Comparison of ENCODE assay signal across 8 cellular contexts in the genomic region with DNA sequence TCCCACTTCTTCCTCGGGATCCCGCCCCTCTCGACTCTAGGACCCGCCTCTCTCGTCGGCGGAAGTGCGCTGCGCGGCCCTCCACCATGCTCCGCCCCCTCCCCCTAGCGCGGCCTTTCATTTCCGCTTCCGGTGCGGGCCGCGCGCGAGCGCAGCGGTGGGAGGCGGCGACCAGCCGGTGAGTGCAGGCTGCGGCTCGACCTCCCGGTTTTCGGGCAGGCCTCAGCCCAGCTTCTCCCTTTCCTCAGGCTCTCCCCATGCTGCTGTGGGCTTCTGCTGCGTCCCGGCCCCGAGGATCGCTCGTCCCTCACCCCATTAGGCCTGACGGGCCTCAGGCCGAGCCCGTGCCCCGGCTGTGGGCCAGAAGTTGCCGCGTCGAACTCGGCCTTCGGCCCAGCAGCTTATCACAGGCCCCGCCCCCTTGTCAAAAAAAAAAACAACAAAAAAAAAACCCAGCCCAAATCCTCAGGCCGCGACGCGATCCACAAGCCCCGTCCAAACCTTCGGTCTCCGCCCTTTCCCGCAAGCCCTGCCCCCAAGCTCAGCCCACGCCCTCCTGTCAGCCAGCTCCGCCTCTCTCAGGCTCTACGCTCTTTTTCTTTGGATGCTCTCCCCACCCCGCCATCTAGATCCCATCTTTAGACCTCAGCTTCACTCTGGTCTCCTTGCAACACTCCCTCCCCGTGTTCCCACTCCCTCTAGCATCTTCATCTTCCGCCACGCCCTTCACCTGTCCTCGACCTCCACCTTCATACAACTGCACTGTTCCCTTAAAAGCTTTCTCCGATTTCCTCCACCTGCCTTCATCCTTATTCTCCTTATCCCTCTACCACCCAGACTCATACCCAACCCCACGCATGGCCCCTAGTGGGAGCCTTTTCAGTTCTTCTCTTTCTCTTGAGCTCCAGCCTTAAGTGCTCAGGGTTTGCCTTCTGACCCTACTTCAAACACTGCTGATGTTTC. TPM values are rescaled to one million over a fixed set of nuclear protein-coding genes. Genes with fewer than 3 reads are reported as not detected.
A peak's percentile ranks its signal among the peaks of the same experiment; 100 is the strongest.
DNase-seq lines count a peak whose midpoint lies in the region; ATAC-seq and TF ChIP-seq lines count a peak whose summit lies in the region.

CLASRP (plus strand) TSS at position 115 of the 963 bp plus-strand sequence. CDS start 1,168 bp downstream, outside the sequence.

- peak; percentile 93 for ATAC-seq in GM19463 (IDR thresholded peaks at IDR 0.05; ENCODE audit: unreplicated experiment)
- ATAC-seq in activated CD8-positive, alpha-beta memory T cell treated with anti-CD3 and anti-CD28 coated beads, Interleukin-2, amount 10 ng/mL, durations not matched to agents 7 days and 5 days: peak; percentile 97

- H3K9me3 Mint-ChIP-seq in CD4-positive, alpha-beta memory T cell: peaks cover 0 to 2% (median 0%) of the 10 kb centered on the region in 8 donors
- H3K9me3 Mint-ChIP-seq in activated CD8-positive, alpha-beta memory T cell treated with anti-CD3 and anti-CD28 coated beads, Interleukin-2, amount 10 ng/mL, durations not matched to agents 7 days and 5 days (ENCODE audit: low read depth): no peaks in the 10 kb centered on the region
- no peaks in the 10 kb centered on the region for H3K9me3 Mint-ChIP-seq in endodermal cell

- H3K4me1 ChIP-seq in CD4-positive, alpha-beta memory T cell (ENCODE audit: insufficient read depth, low read length): peaks cover 34% of the 10 kb centered on the region
- H3K4me1 ChIP-seq in endodermal cell (ENCODE audit: control insufficient read depth, insufficient read depth, low read length): no peaks in the 10 kb centered on the region
- H3K4me1 ChIP-seq in mesodermal cell (ENCODE audit: control insufficient read depth, insufficient read depth, low read length, poor library complexity, severe bottlenecking): peaks cover 11% of the 10 kb centered on the region

- intact Hi-C loops in CD4-positive, alpha-beta memory T cell (cut with micrococcal nuclease): loop anchor here (1.0 kb wide), 4 partner anchors 37 to 139 kb away; partner anchors contain the start of genes BLOC1S3, GEMIN7 and TRAPPC6A

- no peaks in the 10 kb centered on the region for H3K27me3 Mint-ChIP-seq in CD4-positive, alpha-beta memory T cell
- H3K27me3 Mint-ChIP-seq in activated CD8-positive, alpha-beta memory T cell treated with anti-CD3 and anti-CD28 coated beads, Interleukin-2, amount 10 ng/mL, durations not matched to agents 7 days and 5 days: no peaks in the 10 kb centered on the region
- no peaks in the 10 kb centered on the region for H3K27me3 Mint-ChIP-seq in endodermal cell (ENCODE audit: insufficient read depth)

- peak within 1 kb of the TSS; percentile 45 to 62 for H3K4me3 ChIP-seq in CD4-positive, alpha-beta memory T cell (ENCODE audit: low read length in 2 of 2)
- H3K4me3 ChIP-seq in endodermal cell (ENCODE audit: low read length) (peak within 1 kb of the TSS; percentile 81), mesodermal cell (ENCODE audit: extremely low read depth, insufficient read depth, low read length, poor library complexity, severe bottlenecking) (peak within 1 kb of the TSS; percentile 92)

- peak within 1 kb of the TSS; percentile 98 for H3K27ac ChIP-seq in CD4-positive, alpha-beta memory T cell (ENCODE audit: low read depth, low read length)
- peak within 1 kb of the TSS; percentile 72 for H3K27ac ChIP-seq in endodermal cell (ENCODE audit: low read depth, low read length)
- H3K27ac ChIP-seq in mesodermal cell (ENCODE audit: low read depth, low read length, severe bottlenecking): peak within 1 kb of the TSS; percentile 95

- peak within 1 kb of the TSS; percentile 87 for H3K9ac ChIP-seq in endodermal cell (ENCODE audit: extremely low read depth, low read length, poor library complexity, severe bottlenecking)

- H3K27ac Mint-ChIP-seq in CD4-positive, alpha-beta memory T cell: peak within 1 kb of the TSS; percentile 88 to 99 (median 98)
- H3K27ac Mint-ChIP-seq in activated CD8-positive, alpha-beta memory T cell treated with anti-CD3 and anti-CD28 coated beads, Interleukin-2, amount 10 ng/mL, durations not matched to agents 7 days and 5 days: peak within 1 kb of the TSS; percentile 93
- peak within 1 kb of the TSS; percentile 95 for H3K27ac Mint-ChIP-seq in endodermal cell

- 3 to 18% methylated on average over 13 to 62 of the region's 62 CpGs for WGBS in endodermal cell (ENCODE audit: insufficient coverage in 1 of 2, insufficient read length in 1 of 2), 2 experiments
- WGBS in mesodermal cell (ENCODE audit: insufficient coverage in 2 of 2), 2 experiments: 4 to 11% methylated on average over 25 to 55 of the region's 62 CpGs

- no peaks in the 10 kb centered on the region for H3K9me3 ChIP-seq in CD4-positive, alpha-beta memory T cell (ENCODE audit: control insufficient read depth in 1 of 2, low read length in 2 of 2)
- H3K9me3 ChIP-seq in endodermal cell (ENCODE audit: control insufficient read depth, low read length) (no peaks in the 10 kb centered on the region), mesodermal cell (ENCODE audit: control insufficient read depth, low read length) (no peaks in the 10 kb centered on the region)

- no peaks in the 10 kb centered on the region for H3K27me3 ChIP-seq in CD4-positive, alpha-beta memory T cell (ENCODE audit: insufficient read depth, low read length)
- H3K27me3 ChIP-seq in endodermal cell (ENCODE audit: control insufficient read depth, insufficient read depth, low read length, poor library complexity, severe bottlenecking): no peaks in the 10 kb centered on the region

- H3K4me3 Mint-ChIP-seq in CD4-positive, alpha-beta memory T cell: peak within 1 kb of the TSS; percentile 95 to 99 (median 98)
- H3K4me3 Mint-ChIP-seq in activated CD8-positive, alpha-beta memory T cell treated with anti-CD3 and anti-CD28 coated beads, Interleukin-2, amount 10 ng/mL, durations not matched to agents 7 days and 5 days: peak within 1 kb of the TSS; percentile 92
- H3K4me3 Mint-ChIP-seq in endodermal cell: peak within 1 kb of the TSS; percentile 98

- DNase-seq in CD4-positive, alpha-beta memory T cell: peak; percentile 85 to 88 (median 86)
- DNase-seq in HS-5 (ENCODE audit: low read depth) (peak; percentile 54), NOMO-1 (lab: John Stamatoyannopoulos, UW; ENCODE audit: unreplicated experiment in 2 of 2) (peak; percentile 83 to 90), endodermal cell (peak; percentile 94)
- peak; percentile 92 for DNase-seq in activated CD8-positive, alpha-beta memory T cell treated with anti-CD3 and anti-CD28 coated beads, Interleukin-2, amount 10 ng/mL, durations not matched to agents 7 days and 5 days
- DNase-seq in stimulated activated CD8-positive, alpha-beta memory T cell treated with anti-CD3 and anti-CD28 coated beads, Interleukin-15, amount 100 ng/mL, for 24 hours (ENCODE audit: low read depth): peak; percentile 76

- no peak for TF ChIP-seq CTCF in endodermal cell (conservative IDR thresholded peaks at IDR 0.05)

- peaks cover 21 to 46% (median 29%) of the 10 kb centered on the region in 4 donors for H3K4me1 Mint-ChIP-seq in CD4-positive, alpha-beta memory T cell
- H3K4me1 Mint-ChIP-seq in activated CD8-positive, alpha-beta memory T cell treated with anti-CD3 and anti-CD28 coated beads, Interleukin-2, amount 10 ng/mL, durations not matched to agents 7 days and 5 days: peaks cover 28% of the 10 kb centered on the region
- peaks cover 8% of the 10 kb centered on the region for H3K4me1 Mint-ChIP-seq in endodermal cell

- peaks cover 33 to 51% of the 10 kb centered on the region in 2 donors for H3K36me3 Mint-ChIP-seq in CD4-positive, alpha-beta memory T cell
- H3K36me3 Mint-ChIP-seq in activated CD8-positive, alpha-beta memory T cell treated with anti-CD3 and anti-CD28 coated beads, Interleukin-2, amount 10 ng/mL, durations not matched to agents 7 days and 5 days: peaks cover 39% of the 10 kb centered on the region
- peaks cover 38% of the 10 kb centered on the region for H3K36me3 Mint-ChIP-seq in endodermal cell (ENCODE audit: low read depth)

- CTCF ChIA-PET in CD4-positive, alpha-beta memory T cell (lab: Charles Lee; ENCODE audit: partially characterized antibody): interaction anchor here (0.6 to 2.3 kb wide), 11 partner anchors 10 to 447 kb away, joined by 3 to 9 read pairs (median 3); partner anchors contain the start of genes BLOC1S3 and TRAPPC6A
- CTCF ChIA-PET in activated CD8-positive, alpha-beta memory T cell treated with anti-CD3 and anti-CD28 coated beads, Interleukin-2, amount 10 ng/mL, durations not matched to agents 7 days and 5 days (lab: Charles Lee): interaction anchor here (0.7 to 3.0 kb wide), 15 partner anchors 8 to 299 kb away, joined by 3 to 25 read pairs (median 3); partner anchors contain the start of genes BLOC1S3, CLPTM1, PPP1R37 and RELB

- POLR2A ChIA-PET in CD4-positive, alpha-beta memory T cell (lab: Charles Lee; ENCODE audit: partially characterized antibody): interaction anchor here (0.7 to 2.7 kb wide), 15 partner anchors 11 to 149 kb away, joined by 3 to 31 read pairs (median 5); partner anchors contain the start of genes BLOC1S3, CLPTM1, GEMIN7 and PPP1R37

- peaks cover 39% of the 10 kb centered on the region for H3K36me3 ChIP-seq in CD4-positive, alpha-beta memory T cell (ENCODE audit: insufficient read depth, low read length)
- H3K36me3 ChIP-seq in endodermal cell (ENCODE audit: control insufficient read depth, insufficient read depth, low read length) (peaks cover 56% of the 10 kb centered on the region), mesodermal cell (ENCODE audit: control insufficient read depth, insufficient read depth, low read length) (peaks cover 50% of the 10 kb centered on the region)

RNA-seq across cellular contexts. Expression of gene CLASRP, which starts in this region (rescaled TPM):
- total RNA-seq in CD4-positive, alpha-beta memory T cell: 100 to 1,000 TPM; 156 to 163 TPM
- 10 to 100 TPM in 1 of 2 donors, 1 to 10 TPM in 1; 3.8 to 12.7 TPM for polyA plus RNA-seq in CD4-positive, alpha-beta memory T cell
- 100 to 1,000 TPM; 114 to 121 TPM for total RNA-seq in activated CD8-positive, alpha-beta memory T cell treated with anti-CD3 and anti-CD28 coated beads, Interleukin-2, amount 10 ng/mL, durations not matched to agents 7 days and 5 days
- 10 to 100 TPM; 67.1 to 90.3 TPM for total RNA-seq in endodermal cell
- 82.3 TPM for polyA plus RNA-seq in endodermal cell (2013, experiment 1 of 2)
- 65.2 TPM for polyA plus RNA-seq in endodermal cell (2013, experiment 2 of 2)
- 58.2 TPM for polyA plus RNA-seq in mesodermal cell (2013, experiment 1 of 2)
- 46.4 TPM for polyA plus RNA-seq in mesodermal cell (2013, experiment 2 of 2)

Comparison
In these comparisons a context has a peak if more than half of its experiments do, and no peak if none do; other contexts are left out.
1. Peak in every context shown above with its lines: DNase-seq, ATAC-seq, H3K4me3 ChIP-seq and H3K27ac ChIP-seq.